In the genomic region with DNA sequence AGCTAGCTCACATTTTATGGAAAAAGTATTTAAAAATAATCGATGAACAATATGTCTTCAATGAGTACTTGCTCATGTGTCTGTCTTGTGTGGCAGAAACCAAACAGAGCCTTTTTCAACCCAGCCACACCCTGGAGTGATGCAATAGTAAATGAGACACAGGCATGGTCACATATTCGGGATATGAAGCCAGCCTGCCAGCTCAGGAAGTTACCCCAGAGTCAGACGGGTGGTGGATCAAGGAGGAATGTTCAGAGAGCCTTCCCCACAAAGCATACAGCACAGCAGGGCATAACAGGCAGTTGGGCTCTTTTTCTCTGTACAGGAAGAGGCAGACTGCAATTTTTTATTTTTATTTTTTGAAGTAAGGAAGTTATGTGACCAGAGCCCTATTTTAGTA, we compare ENCODE assay signal across 8 cellular contexts.
A peak's percentile ranks its signal among the peaks of the same experiment; 100 is the strongest.
DNase-seq lines count a peak whose midpoint lies in the region; ATAC-seq and TF ChIP-seq lines count a peak whose summit lies in the region.

No MANE protein-coding gene starts in this region.

- no peaks in the 10 kb centered on the region for H3K9me3 ChIP-seq in RWPE2 (ENCODE audit: severe bottlenecking)

- peak overlapping the region; percentile 64 for H3K27ac ChIP-seq in RWPE2 (ENCODE audit: poor library complexity, severe bottlenecking)

- H3K27me3 ChIP-seq in RWPE2 (ENCODE audit: insufficient read depth, poor library complexity, severe bottlenecking) = no peaks in the 10 kb centered on the region

- peaks cover 7% of the 10 kb centered on the region for H3K36me3 ChIP-seq in RWPE2 (ENCODE audit: low read depth)

- H3K4me3 ChIP-seq in RWPE2 (ENCODE audit: severe bottlenecking) (no peak overlapping the region), fibroblast of pulmonary artery (replicated peaks; ENCODE audit: low read depth, low read length) (no peak overlapping the region), skeletal muscle cell (ENCODE audit: low read depth, low read length) (no peak overlapping the region)

- DNase-seq in GM04504 (ENCODE audit: low read depth) (peak; percentile 75), RWPE2 (ENCODE audit: low spot score) (peak; percentile 82), fibroblast of pulmonary artery (ENCODE audit: low read depth) (peak; percentile 83), skeletal muscle cell (ENCODE audit: low read depth) (peak; percentile 69), HK-2 (ENCODE audit: unreplicated experiment) (no peak)
- no peak for DNase-seq in activated naive CD4-positive, alpha-beta T cell (lab: John Stamatoyannopoulos, UW)

- H3K4me1 ChIP-seq in RWPE2 (ENCODE audit: insufficient read depth, poor library complexity, severe bottlenecking) = peaks cover 17% of the 10 kb centered on the region

- ATAC-seq in RWPE2 (ENCODE audit: low read depth) = peak; percentile 82
- ATAC-seq in GM18519 (IDR thresholded peaks at IDR 0.05; ENCODE audit: low FRiP score, unreplicated experiment) = no peak
- ATAC-seq in HG02885 (IDR thresholded peaks at IDR 0.05; ENCODE audit: poor library complexity, unreplicated experiment) = no peak

- TF ChIP-seq CTCF in RWPE2 (IDR thresholded peaks at IDR 0.05; ENCODE audit: poor library complexity, severe bottlenecking) = no peak
- TF ChIP-seq CTCF in fibroblast of pulmonary artery (IDR thresholded peaks at IDR 0.05; ENCODE audit: low read length, missing control alignments) = no peak

Comparison
In these comparisons a context has a peak if more than half of its experiments do, and no peak if none do; other contexts are left out.
1. DNase-seq: peak in GM04504 (single experiment), RWPE2 (single experiment), fibroblast of pulmonary artery (single experiment) and skeletal muscle cell (single experiment); none in HK-2 (single experiment) and activated naive CD4-positive, alpha-beta T cell (0 of 4).